In the genomic region with DNA sequence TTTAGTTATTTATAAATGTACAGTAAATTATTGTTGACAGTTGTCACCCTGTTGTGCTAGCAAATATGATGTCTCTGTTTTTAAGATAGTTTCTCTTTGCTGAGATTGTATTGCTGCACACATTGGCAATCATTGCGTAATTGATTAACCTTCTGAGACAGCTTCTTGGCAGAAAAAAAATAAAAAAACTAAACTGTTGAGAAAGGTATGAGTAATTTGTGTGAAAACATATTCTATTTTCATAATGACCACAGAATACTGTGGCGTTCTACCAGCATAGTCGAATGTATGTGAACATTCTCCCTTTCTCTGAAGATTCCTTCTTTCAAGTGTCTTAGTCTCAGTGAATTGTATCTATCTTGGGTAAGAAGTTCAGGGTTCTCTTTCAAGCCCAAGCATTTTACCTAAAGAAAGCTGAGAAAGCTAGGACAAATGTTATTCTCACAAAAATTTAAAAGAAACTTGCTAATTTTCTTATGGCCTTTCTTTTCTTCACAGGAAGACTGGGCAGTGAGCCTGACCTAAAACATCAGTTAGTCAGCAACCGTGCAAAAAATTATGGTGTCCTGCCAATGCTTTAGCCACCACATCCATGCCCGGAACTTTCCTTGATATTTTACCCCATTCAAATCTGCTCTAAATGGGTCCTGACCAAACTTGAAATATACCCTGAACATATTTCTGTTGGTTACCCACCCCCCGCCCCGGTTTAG, we compare ENCODE assay signal across 9 cellular contexts.
DNase-seq lines count a peak whose midpoint lies in the region; ATAC-seq and TF ChIP-seq lines count a peak whose summit lies in the region.
"Had no signal": no experiment of that assay in that cellular context is flagged by ENCODE, and none has a peak within 500 bp of the region (broad histone marks: within the 10 kb centered on the region; RNA-seq: fewer than 3 reads in every experiment).

No MANE protein-coding gene starts in this region.

- H3K4me1 Mint-ChIP-seq in endothelial cell (ENCODE audit: unreplicated experiment), result peaks cover 10% of the 10 kb centered on the region

- H3K36me3 ChIP-seq in mammary epithelial cell (ENCODE audit: insufficient read depth, low read length), result peaks cover 6% of the 10 kb centered on the region
- H3K36me3 ChIP-seq in BE2C, result no peaks in the 10 kb centered on the region

- intact Hi-C loops in mammary epithelial cell (cut with micrococcal nuclease), result loop anchor here (2.0 to 10.0 kb wide), 3 partner anchors 34 to 102 kb away; partner anchors contain the start of gene PPFIBP1

- H3K36me3 Mint-ChIP-seq in endothelial cell (ENCODE audit: low read depth, unreplicated experiment), result no peaks in the 10 kb centered on the region

- H3K9me3 ChIP-seq in mammary epithelial cell (replicated peaks; ENCODE audit: insufficient read depth, low read length) (no peaks in the 10 kb centered on the region), BE2C (no peaks in the 10 kb centered on the region)

- no peaks in the 10 kb centered on the region for H3K27me3 ChIP-seq in mammary epithelial cell (ENCODE audit: insufficient read depth, low read length)
- H3K27me3 ChIP-seq in BE2C, result no peaks in the 10 kb centered on the region

- peaks cover 82% of the 10 kb centered on the region for H3K79me2 ChIP-seq in mammary epithelial cell (ENCODE audit: insufficient read depth, low read length)

- WGBS in mammary epithelial cell (ENCODE audit: low coverage, missing lambda C conversion rate), result 36% methylated on average over 7 of the region's 7 CpGs

- H3K4me1 ChIP-seq in mammary epithelial cell (ENCODE audit: insufficient read depth, low read length) (peaks cover 49% of the 10 kb centered on the region), BE2C (no peaks in the 10 kb centered on the region)

- H3K9ac ChIP-seq in mammary epithelial cell (ENCODE audit: insufficient read depth, low read length), result peak overlapping the region; percentile 46

- H3K4me3 ChIP-seq in mammary epithelial cell (replicated peaks in 1 of 3; ENCODE audit: insufficient read depth in 1 of 3, low read depth in 2 of 3, low read length in 3 of 3), result peak overlapping the region in 1 of 3 experiments; percentile 8
- no peak overlapping the region for H3K4me3 ChIP-seq in BE2C (ENCODE audit: low read depth, low read length)

- BruUV-seq in mammary epithelial cell (replicated peaks; lab: Mats Ljungman, UMichigan), result TSS peak; percentile 22

- H3K4me2 ChIP-seq in mammary epithelial cell (ENCODE audit: insufficient read depth, low read depth, low read length), result peak overlapping the region; percentile 48

- H2AFZ ChIP-seq in mammary epithelial cell (ENCODE audit: low read depth, low read length), result peak overlapping the region; percentile 21

- ATAC-seq in GM18520 (IDR thresholded peaks at IDR 0.05; ENCODE audit: unreplicated experiment), result peak; percentile 54
- ATAC-seq in HG03521 (IDR thresholded peaks at IDR 0.05; ENCODE audit: unreplicated experiment), result peak; percentile 66
- no peak for ATAC-seq in HG03108 (IDR thresholded peaks at IDR 0.05; ENCODE audit: unreplicated experiment)

- H3K27me3 Mint-ChIP-seq in endothelial cell (ENCODE audit: unreplicated experiment), result peaks cover 2% of the 10 kb centered on the region

- no peak overlapping the region for H3K27ac Mint-ChIP-seq in endothelial cell (ENCODE audit: unreplicated experiment)
- H3K27ac Mint-ChIP-seq: nephron had no signal

- DNase-seq in mammary epithelial cell, result peak; percentile 78
- peak; percentile 62 for DNase-seq in renal cortical epithelial cell (ENCODE audit: low read depth)
- no peak for DNase-seq in endothelial cell (ENCODE audit: low spot score)
- DNase-seq in NCI-H1417 treated with DMSO at 0.1 percent for 48 hours (lab: John Stamatoyannopoulos, UW), result no peak
- no peak for DNase-seq in BE2C

- peak in 1 of 2 donors; percentile 3 for TF ChIP-seq CTCF in mammary epithelial cell (conservative IDR thresholded peaks at IDR 0.05 in 1 of 2, IDR thresholded peaks at IDR 0.05 in 1 of 2; ENCODE audit: extremely low read depth in 1 of 2, insufficient read depth in 1 of 2, low read depth in 1 of 2, low read length in 2 of 2)
- no peak for TF ChIP-seq CTCF in endothelial cell (IDR thresholded peaks at IDR 0.05; ENCODE audit: unreplicated experiment)
- no peak for TF ChIP-seq CTCF in BE2C (IDR thresholded peaks at IDR 0.05; ENCODE audit: low read depth, low read length)

- H4K20me1 ChIP-seq in mammary epithelial cell (ENCODE audit: insufficient read depth, low read length), result no peaks in the 10 kb centered on the region

- dilution Hi-C loops in mammary epithelial cell (cut with HindIII; ENCODE audit: low sequenced_read_pairs), result no loop called here

- CTCF ChIA-PET in mammary epithelial cell (lab: Charles Lee; ENCODE audit: low non-redundant PET), result no interaction called here

- in situ Hi-C loops in mammary epithelial cell (cut with MboI; ENCODE audit: low sequenced_read_pairs in 2 of 2), result no loop called here

- no peaks in the 10 kb centered on the region for H3K9me3 Mint-ChIP-seq in endothelial cell (ENCODE audit: unreplicated experiment)
- H3K9me3 Mint-ChIP-seq: nephron had no signal

- H3K27ac ChIP-seq in mammary epithelial cell (ENCODE audit: insufficient read depth, low read depth, low read length), result peak overlapping the region; percentile 85

- no peak overlapping the region for H3K4me3 Mint-ChIP-seq in endothelial cell (ENCODE audit: unreplicated experiment)
- H3K4me3 Mint-ChIP-seq: nephron had no signal

Comparison
In these comparisons a context has a peak if more than half of its experiments do, and no peak if none do; other contexts are left out.
1. DNase-seq: peak in mammary epithelial cell (single experiment) and renal cortical epithelial cell (single experiment); none in endothelial cell (single experiment), NCI-H1417 treated with DMSO at 0.1 percent for 48 hours (single experiment) and BE2C (single experiment).